Comparison of ENCODE assay signal across 1 cellular context in genomic region chr12:130424858-130425697, GRCh38.
TF ChIP-seq lines count a peak whose summit lies in the region.

No MANE protein-coding gene starts in this region.

TF ChIP-seq in SK-N-SH, 30 proteins besides CTCF, POLR2A, EP300 and RAD21 (continued from another document):
- TF ChIP-seq USF2 (IDR thresholded peaks at IDR 0.05; ENCODE audit: borderline replicate concordance, low read depth, low read length) (no peak), ZBTB33 (IDR thresholded peaks at IDR 0.05; ENCODE audit: borderline replicate concordance, low read depth) (no peak), MAX (IDR thresholded peaks at IDR 0.05; ENCODE audit: low read depth) (no peak), TCF12 (IDR thresholded peaks at IDR 0.05) (no peak), FOXJ3 (CRISPR knock-in tag; IDR thresholded peaks at IDR 0.05) (no peak), MEF2A (IDR thresholded peaks at IDR 0.05; ENCODE audit: borderline replicate concordance, low read depth) (no peak)
